In genomic region chr11:1306186-1307162, GRCh38 we compare ENCODE assay signal across 15 cellular contexts. TPM values are rescaled to one million over a fixed set of nuclear protein-coding genes. Genes with fewer than 3 reads are reported as not detected.
DNase-seq lines count a peak whose midpoint lies in the region; ATAC-seq, FAIRE-seq and TF ChIP-seq lines count a peak whose summit lies in the region.
"Had no signal": no experiment of that assay in that cellular context is flagged by ENCODE, and none has a peak within 500 bp of the region (broad histone marks: within the 10 kb centered on the region; RNA-seq: fewer than 3 reads in every experiment).

No MANE protein-coding gene starts in this region.

- H3K36me3 ChIP-seq in DOHH2 (ENCODE audit: control insufficient read depth, low read length): no peaks in the 10 kb centered on the region
- H3K36me3 ChIP-seq in esophagus squamous epithelium: peaks cover 0 to 14% (median 0%) of the 10 kb centered on the region in 3 donors
- H3K36me3 ChIP-seq in trophoblast cell (ENCODE audit: control insufficient read depth in 1 of 2, insufficient read depth in 2 of 2, low read length in 2 of 2): peaks cover 18 to 25% of the 10 kb centered on the region in 2 experiments
- H3K36me3 ChIP-seq: Peyer's patch had no signal

- no peak overlapping the region for H2AK5ac ChIP-seq in trophoblast cell (ENCODE audit: low read length)

- H3K79me1 ChIP-seq in trophoblast cell (ENCODE audit: low read length): peaks cover 12% of the 10 kb centered on the region

- peak overlapping the region; percentile 19; the same call in 1 of the 2 replicates for H3K4me2 ChIP-seq in DOHH2 (ENCODE audit: low read length)
- no peak overlapping the region for H3K4me2 ChIP-seq in trophoblast cell (ENCODE audit: low read length)

- no peak overlapping the region for H2BK12ac ChIP-seq in trophoblast cell (ENCODE audit: low read length)

- no peak overlapping the region for H4K91ac ChIP-seq in trophoblast cell (ENCODE audit: low read depth, low read length)

- 71 to 76% methylated on average over 15 to 24 of the region's 30 CpGs for WGBS in esophagus squamous epithelium, 2 donors
- WGBS in trophoblast cell (ENCODE audit: extremely low coverage, insufficient coverage, insufficient read length): no CpG with 5 or more reads among the region's 30 CpGs

- H4K20me1 ChIP-seq in DOHH2 (ENCODE audit: control insufficient read depth, insufficient read depth, low read depth, low read length): no peaks in the 10 kb centered on the region

- no peak overlapping the region for H3K23ac ChIP-seq in trophoblast cell (ENCODE audit: low read length)

- H3K9me2 ChIP-seq in DOHH2 (replicated peaks; ENCODE audit: control insufficient read depth, low read length): no peaks in the 10 kb centered on the region

- peaks cover 23% of the 10 kb centered on the region for H3K79me2 ChIP-seq in DOHH2 (ENCODE audit: control insufficient read depth, low read length)
- peaks cover 21% of the 10 kb centered on the region for H3K79me2 ChIP-seq in trophoblast cell (ENCODE audit: control insufficient read depth, insufficient read depth, low read length, poor library complexity)

- H3K4me3 ChIP-seq in DOHH2 (ENCODE audit: low read length) (no peak overlapping the region), esophagus squamous epithelium (peak overlapping the region in 3 of 4 donors; percentile 86 to 99 (median 94)), trophoblast cell (ENCODE audit: low read depth, low read length) (no peak overlapping the region)

- H3K4me1 ChIP-seq in DOHH2 (ENCODE audit: control insufficient read depth, low read length) (peaks cover 36% of the 10 kb centered on the region), esophagus squamous epithelium (peaks cover 61 to 90% (median 74%) of the 10 kb centered on the region in 3 donors), trophoblast cell (ENCODE audit: control insufficient read depth in 1 of 2, insufficient read depth in 2 of 2, low read length in 2 of 2) (peaks cover 10 to 22% of the 10 kb centered on the region in 2 experiments)

- no peak overlapping the region for H3K14ac ChIP-seq in trophoblast cell (ENCODE audit: low read length)

- H3F3A ChIP-seq in DOHH2 (ENCODE audit: control insufficient read depth, insufficient read depth): peaks cover 10% of the 10 kb centered on the region

- ATAC-seq in HG03280 (IDR thresholded peaks at IDR 0.05; ENCODE audit: unreplicated experiment): no peak
- ATAC-seq in HG02885 (IDR thresholded peaks at IDR 0.05; ENCODE audit: poor library complexity, unreplicated experiment): no peak
- ATAC-seq: right cardiac atrium had no signal

- H3K18ac ChIP-seq in trophoblast cell (ENCODE audit: low read length): no peak overlapping the region

- no peak for DNase-seq in esophagus squamous epithelium (lab: John Stamatoyannopoulos, UW)
- no peak for DNase-seq in trophoblast cell
- no peak for DNase-seq in SIG-M5 (lab: John Stamatoyannopoulos, UW)
- DNase-seq in GM12891 (ENCODE audit: insufficient read length, low spot score): no peak
- DNase-seq: anterior cingulate cortex, hippocampal formation, NCI-H2107, substantia nigra had no signal

- H3K27me3 ChIP-seq in DOHH2 (ENCODE audit: control insufficient read depth, low read length) (no peaks in the 10 kb centered on the region), esophagus squamous epithelium (no peaks in the 10 kb centered on the region), trophoblast cell (ENCODE audit: insufficient read depth, low read length) (no peaks in the 10 kb centered on the region)
- H3K27me3 ChIP-seq: Peyer's patch had no signal

- H2BK120ac ChIP-seq in trophoblast cell (ENCODE audit: insufficient read depth, low read length, poor library complexity): no peak overlapping the region

- H3K27ac ChIP-seq in DOHH2 (ENCODE audit: low read depth, low read length) (no peak overlapping the region), VCaP (peak overlapping the region; percentile 97), esophagus squamous epithelium (peak overlapping the region; percentile 92 to 99 (median 96)), trophoblast cell (ENCODE audit: low read depth, low read length) (no peak overlapping the region)

- TF ChIP-seq POLR2A in esophagus squamous epithelium (IDR thresholded peaks at IDR 0.05): no peak
- no peak for TF ChIP-seq POLR2A in GM12891 (IDR thresholded peaks at IDR 0.05; ENCODE audit: low read depth, low read length)

- no peak overlapping the region for H2BK5ac ChIP-seq in trophoblast cell (ENCODE audit: low read depth, low read length, poor library complexity)

- H4K12ac ChIP-seq in trophoblast cell (ENCODE audit: low read depth, low read length): no peak overlapping the region

- H4K8ac ChIP-seq in trophoblast cell (ENCODE audit: low read depth, low read length): no peak overlapping the region

- H3K9ac ChIP-seq in trophoblast cell (ENCODE audit: low read length): no peak overlapping the region

- intact Hi-C loops in esophagus squamous epithelium (cut with DNase I): no loop called here

- TF ChIP-seq CTCF in DOHH2 (IDR thresholded peaks at IDR 0.05; ENCODE audit: low read depth, low read length, poor library complexity, severe bottlenecking): no peak
- TF ChIP-seq CTCF in VCaP (conservative IDR thresholded peaks at IDR 0.05): no peak
- TF ChIP-seq CTCF in esophagus squamous epithelium (IDR thresholded peaks at IDR 0.05): no peak

- peaks cover 7% of the 10 kb centered on the region; the same call in 1 of the 2 replicates for H3K9me3 ChIP-seq in DOHH2 (ENCODE audit: control insufficient read depth, insufficient read depth, low read length)
- H3K9me3 ChIP-seq in esophagus squamous epithelium: peaks cover 0 to 1% (median 0%) of the 10 kb centered on the region in 3 donors
- peaks cover 4% of the 10 kb centered on the region for H3K9me3 ChIP-seq in trophoblast cell (ENCODE audit: insufficient read depth, low read depth, low read length)
- H3K9me3 ChIP-seq: Peyer's patch had no signal

- FAIRE-seq in GM12891 (lab: Jason Lieb, UNC): no peak
- FAIRE-seq: endometrium had no signal

- no peak overlapping the region for H2AFZ ChIP-seq in trophoblast cell (ENCODE audit: insufficient read depth, low read length, poor library complexity)

- H3K4ac ChIP-seq in trophoblast cell (ENCODE audit: low read depth, low read length): peak overlapping the region; percentile 56

TF ChIP-seq in GM12891, 5 proteins besides CTCF, POLR2A, EP300 and RAD21:
- no peak for TF ChIP-seq TAF1 (IDR thresholded peaks at IDR 0.05; ENCODE audit: low read depth, low read length)
- TF ChIP-seq POU2F2 (IDR thresholded peaks at IDR 0.05; ENCODE audit: low read depth, low read length): no peak
- no peak for TF ChIP-seq PAX5 (IDR thresholded peaks at IDR 0.05; ENCODE audit: insufficient read depth, low read length, severe bottlenecking)
- TF ChIP-seq POLR2AphosphoS5 (IDR thresholded peaks at IDR 0.05; ENCODE audit: low read depth, low read length): no peak
- no peak for TF ChIP-seq SPI1 (IDR thresholded peaks at IDR 0.05; ENCODE audit: low read depth, low read length)

RNA-seq across cellular contexts. Expression of gene TOLLIP, which starts 3.0 kb away (rescaled TPM):
- total RNA-seq in esophagus squamous epithelium: 100 to 1,000 TPM in 1 of 4 donors, 10 to 100 TPM in 3; 53.0 to 106 (median 63.6) TPM
- 31.6 and 33.1 TPM in 2 replicates for polyA plus RNA-seq in trophoblast cell (2013)
- polyA plus RNA-seq in GM12891 (2012; ENCODE audit: low read depth, missing spikeins): 16.4 TPM

Comparison
In these comparisons a context has a peak if more than half of its experiments do, and no peak if none do; other contexts are left out.
1. H3K27ac ChIP-seq: peak in VCaP (single experiment) and esophagus squamous epithelium (4 of 4); none in DOHH2 (single experiment) and trophoblast cell (single experiment).
2. H3K4me3 ChIP-seq: peak in esophagus squamous epithelium (3 of 4); none in DOHH2 (single experiment) and trophoblast cell (single experiment).